Comparison of ENCODE assay signal across 31 cellular contexts in the genomic region with DNA sequence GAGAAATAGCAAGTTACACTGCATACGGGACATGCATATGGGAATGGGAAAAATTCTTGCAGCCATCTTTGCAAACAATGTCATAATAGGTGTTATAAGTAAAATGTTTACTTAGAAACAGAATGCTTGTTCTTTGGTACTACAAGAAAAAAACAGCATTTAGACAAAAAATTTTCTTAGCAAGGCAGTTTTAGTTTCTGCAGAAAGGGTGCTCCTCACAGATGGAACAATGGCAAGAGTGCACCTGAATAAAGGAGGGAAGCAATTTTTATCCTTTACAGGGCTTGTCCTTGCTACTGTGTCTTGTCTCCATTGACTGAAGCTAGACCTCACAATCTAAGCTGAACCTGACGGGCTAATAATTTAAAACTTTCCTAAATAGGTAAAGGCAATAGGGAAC.
"Had no signal": no experiment of that assay in that cellular context is flagged by ENCODE, and none has a peak within 500 bp of the region (broad histone marks: within the 10 kb centered on the region; RNA-seq: fewer than 3 reads in every experiment).

No MANE protein-coding gene starts in this region.

- H2AFZ ChIP-seq: hepatocyte had no signal

- H3K4me3 ChIP-seq: hepatocyte, lower lobe of right lung, pancreas, prostate gland, smooth muscle cell, stomach, testis, thyroid gland, transverse colon, upper lobe of left lung, vagina had no signal

- H3K27ac Mint-ChIP-seq: naive thymus-derived CD8-positive, alpha-beta T cell; nephron; stimulated activated memory B cell treated with anti-CD40 and anti-IgM and Interleukin-4, amounts not matched to agents 10 μg/mL and 1 μg/mL and 100 μg/mL, for 72 hours had no signal

- H3K36me3 ChIP-seq: lower lobe of right lung, pancreas, prostate gland, thyroid gland, transverse colon, upper lobe of left lung, vagina had no signal

- H3K27me3 ChIP-seq: hepatocyte, pancreas, stomach, testis, thyroid gland, transverse colon, upper lobe of left lung, vagina had no signal

- H3K9me3 ChIP-seq: pancreas, testis, thyroid gland had no signal

- H3K79me2 ChIP-seq: hepatocyte had no signal

- H3K4me3 Mint-ChIP-seq: naive thymus-derived CD8-positive, alpha-beta T cell; nephron; neural crest cell; stimulated activated memory B cell treated with anti-CD40 and anti-IgM and Interleukin-4, amounts not matched to agents 10 μg/mL and 1 μg/mL and 100 μg/mL, for 72 hours had no signal

- H3K27ac ChIP-seq: hepatocyte, lower lobe of right lung, pancreas, prostate gland, stomach, testis, thyroid gland, transverse colon, upper lobe of left lung, vagina had no signal

- H3K4me2 ChIP-seq: hepatocyte, smooth muscle cell had no signal

- H3K4me1 Mint-ChIP-seq: nephron, neural crest cell had no signal

- ATAC-seq: left cardiac atrium; left lobe of liver; left ventricle myocardium superior; lower lobe of right lung; naive thymus-derived CD8-positive, alpha-beta T cell; pancreas; right cardiac atrium; stimulated activated memory B cell treated with anti-CD40 and anti-IgM and Interleukin-4, amounts not matched to agents 10 μg/mL and 1 μg/mL and 100 μg/mL, for 72 hours; stimulated activated naive CD8-positive, alpha-beta T cell treated with anti-CD3 and anti-CD28 coated beads, Interleukin-15, Interleukin-2, amounts not matched to agents 100 U/mL and 50 U/mL, for 24 hours had no signal

- H3K4me1 ChIP-seq: lower lobe of right lung, prostate gland, testis, thyroid gland, transverse colon, upper lobe of left lung, vagina had no signal

- DNase-seq: kidney glomerular epithelial cell; left cardiac atrium; left ventricle myocardium superior; lower lobe of right lung; mammary epithelial cell; mesenchymal stem cell; naive thymus-derived CD8-positive, alpha-beta T cell; nucleus accumbens; pancreas; posterior cingulate gyrus; retina; right cardiac atrium; stimulated activated CD4-positive, alpha-beta T cell treated with anti-CD3 and anti-CD28 coated beads, Interleukin-1b, Interleukin-23, amount 100 ng/mL, for 48 hours; stimulated activated CD4-positive, alpha-beta T cell treated with anti-CD3 and anti-CD28 coated beads, Interleukin-2, amount 100 ng/mL, for 48 hours; stimulated activated CD4-positive, alpha-beta T cell treated with anti-CD3 and anti-CD28 coated beads, Interleukin-4, amount 100 ng/mL, for 4 hours; stimulated activated CD8-positive, alpha-beta memory T cell treated with anti-CD3 and anti-CD28 coated beads, Interleukin-4, amount 100 ng/mL, for 48 hours; stimulated activated naive CD8-positive, alpha-beta T cell treated with anti-CD3 and anti-CD28 coated beads, Interleukin-15, Interleukin-2, amounts not matched to agents 100 U/mL and 50 U/mL, for 24 hours; stomach; testis; thyroid gland; transverse colon; upper lobe of left lung had no signal

- H3K27me3 Mint-ChIP-seq: naive thymus-derived CD8-positive, alpha-beta T cell; stimulated activated memory B cell treated with anti-CD40 and anti-IgM and Interleukin-4, amounts not matched to agents 10 μg/mL and 1 μg/mL and 100 μg/mL, for 72 hours had no signal

- FAIRE-seq: keratinocyte, pancreas had no signal
